Comparison of ENCODE assay signal across 1 cellular context in the genomic region with DNA sequence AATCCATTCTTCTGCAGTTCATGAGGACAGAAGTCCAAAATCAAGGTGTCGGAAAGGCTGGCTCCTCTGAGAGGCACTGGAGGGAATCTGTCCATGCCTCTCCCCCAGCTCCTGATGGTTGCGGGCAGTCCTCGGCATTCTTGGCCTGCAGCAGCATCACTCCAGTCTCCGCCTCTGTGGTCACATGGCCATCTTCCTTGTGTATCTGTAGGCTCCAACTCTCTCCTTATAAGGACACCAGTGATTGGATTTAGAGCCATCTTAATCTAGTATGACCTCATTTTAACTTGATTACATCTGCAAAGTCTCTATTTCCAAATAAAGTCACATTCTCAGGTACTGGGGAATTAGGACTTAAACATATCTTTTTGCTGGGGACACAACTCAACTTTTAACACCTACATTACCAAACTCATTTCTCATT.
A peak's percentile ranks its signal among the peaks of the same experiment; 100 is the strongest.
TF ChIP-seq lines count a peak whose summit lies in the region.

No MANE protein-coding gene starts in this region.

TF ChIP-seq in HEK293, 187 proteins besides CTCF, POLR2A, EP300 and RAD21 (continued from another document):
- TF ChIP-seq ZEB2 (tag by site-specific recombination; IDR thresholded peaks at IDR 0.05), result peak; percentile 56; the same call in 1 of the 2 replicates
- no peak for TF ChIP-seq ZNF670 (tag by site-specific recombination; IDR thresholded peaks at IDR 0.05; ENCODE audit: low read depth)
- peak; percentile 64 for TF ChIP-seq ZBTB17 (tag by site-specific recombination; IDR thresholded peaks at IDR 0.05)
- no peak for TF ChIP-seq ZNF202 (tag by site-specific recombination; IDR thresholded peaks at IDR 0.05; ENCODE audit: borderline replicate concordance)
- TF ChIP-seq ZNF335 (tag by site-specific recombination; conservative IDR thresholded peaks at IDR 0.05), result no peak
- TF ChIP-seq GFI1B (tag by site-specific recombination; IDR thresholded peaks at IDR 0.05), result no peak
- no peak for TF ChIP-seq KLF16 (tag by site-specific recombination; IDR thresholded peaks at IDR 0.05)
- no peak for TF ChIP-seq ZNF777 (tag by site-specific recombination; IDR thresholded peaks at IDR 0.05; ENCODE audit: borderline replicate concordance)
- no peak for TF ChIP-seq ZNF664 (tag by site-specific recombination; IDR thresholded peaks at IDR 0.05)
- TF ChIP-seq, protein P1, sequence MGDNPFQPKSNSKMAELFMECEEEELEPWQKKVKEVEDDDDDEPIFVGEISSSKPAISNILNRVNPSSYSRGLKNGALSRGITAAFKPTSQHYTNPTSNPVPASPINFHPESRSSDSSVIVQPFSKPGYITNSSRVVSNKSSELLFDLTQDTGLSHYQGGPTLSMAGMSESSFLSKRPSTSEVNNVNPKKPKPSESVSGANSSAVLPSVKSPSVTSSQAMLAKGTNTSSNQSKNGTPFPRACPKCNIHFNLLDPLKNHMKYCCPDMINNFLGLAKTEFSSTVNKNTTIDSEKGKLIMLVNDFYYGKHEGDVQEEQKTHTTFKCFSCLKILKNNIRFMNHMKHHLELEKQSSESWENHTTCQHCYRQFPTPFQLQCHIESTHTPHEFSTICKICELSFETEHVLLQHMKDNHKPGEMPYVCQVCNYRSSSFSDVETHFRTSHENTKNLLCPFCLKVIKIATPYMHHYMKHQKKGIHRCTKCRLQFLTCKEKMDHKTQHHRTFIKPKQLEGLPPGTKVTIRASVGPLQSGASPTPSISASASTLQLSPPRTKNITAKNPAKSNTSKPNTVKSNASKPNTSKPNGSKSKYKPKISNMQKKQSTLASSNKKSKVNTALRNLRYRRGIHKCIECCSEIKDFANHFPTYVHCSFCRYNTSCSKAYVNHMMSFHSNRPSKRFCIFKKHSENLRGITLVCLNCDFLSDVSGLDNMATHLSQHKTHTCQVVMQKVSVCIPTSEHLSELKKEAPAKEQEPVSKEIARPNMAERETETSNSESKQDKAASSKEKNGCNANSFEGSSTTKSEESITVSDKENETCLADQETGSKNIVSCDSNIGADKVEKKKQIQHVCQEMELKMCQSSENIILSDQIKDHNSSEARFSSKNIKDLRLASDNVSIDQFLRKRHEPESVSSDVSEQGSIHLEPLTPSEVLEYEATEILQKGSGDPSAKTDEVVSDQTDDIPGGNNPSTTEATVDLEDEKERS (tag by site-specific recombination; IDR thresholded peaks at IDR 0.05), result no peak
